Comparison of ENCODE assay signal across 5 cellular contexts in the genomic region with DNA sequence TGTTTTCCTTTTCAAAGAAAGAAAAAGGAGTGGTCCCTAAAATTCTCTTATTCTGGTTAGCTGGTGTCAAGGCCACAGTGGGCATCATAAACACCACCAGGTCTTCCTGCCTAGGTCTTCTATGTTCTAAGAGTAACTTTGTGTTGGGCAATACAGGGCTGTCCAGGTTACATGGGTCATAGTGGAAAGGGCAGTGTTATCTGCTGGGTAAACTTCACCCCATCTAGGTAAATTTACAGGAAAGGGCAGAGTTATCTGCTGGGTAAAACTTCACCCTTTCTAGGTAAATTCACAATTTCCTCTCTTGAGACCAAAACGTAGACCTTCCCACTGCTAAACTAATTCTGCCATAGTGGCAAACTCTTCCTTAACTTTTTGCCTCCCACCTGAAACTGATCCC. TPM values are rescaled to one million over a fixed set of nuclear protein-coding genes. Genes with fewer than 3 reads are reported as not detected.
"Had no signal": no experiment of that assay in that cellular context is flagged by ENCODE, and none has a peak within 500 bp of the region (broad histone marks: within the 10 kb centered on the region; RNA-seq: fewer than 3 reads in every experiment).

No MANE protein-coding gene starts in this region.

- ATAC-seq: GM23338 had no signal

- DNase-seq: H9, HCEC 1CT, KBM-7 had no signal

- H3K4me3 ChIP-seq: GM23338 had no signal

- H3K4me3 Mint-ChIP-seq: GM23338, H9 had no signal

- H3K9me3 Mint-ChIP-seq: GM23338, H9, IgD-negative memory B cell had no signal

- H3K27ac Mint-ChIP-seq: GM23338, H9, IgD-negative memory B cell had no signal

RNA-seq across cellular contexts. Expression of a gene that starts 30.0 kb away (rescaled TPM):
- total RNA-seq: GM23338 had no signal
- polyA plus RNA-seq: IgD-negative memory B cell had no signal
